8 cellular contexts compared by ENCODE assay signal in genomic region chr20:41329435-41330342, GRCh38. TPM values are rescaled to one million over a fixed set of nuclear protein-coding genes. Genes with fewer than 3 reads are reported as not detected.
DNase-seq lines count a peak whose midpoint lies in the region; ATAC-seq, FAIRE-seq and TF ChIP-seq lines count a peak whose summit lies in the region.

No MANE protein-coding gene starts in this region.

- H3K36me3 Mint-ChIP-seq in CD4-positive, CD25-positive, alpha-beta regulatory T cell, result no peaks in the 10 kb centered on the region

- peaks cover 8 to 14% (median 11%) of the 10 kb centered on the region in 4 donors for H3K4me1 Mint-ChIP-seq in CD4-positive, CD25-positive, alpha-beta regulatory T cell

- peaks cover 6% of the 10 kb centered on the region for H3K4me1 ChIP-seq in CD4-positive, CD25-positive, alpha-beta regulatory T cell (ENCODE audit: control insufficient read depth, insufficient read depth, low read length, poor library complexity, severe bottlenecking)
- H3K4me1 ChIP-seq in HCT116 (ENCODE audit: control insufficient read depth in 1 of 2, insufficient read depth in 2 of 2, low read length in 2 of 2) (peaks cover 7 to 19% of the 10 kb centered on the region in 2 experiments; a peak in 3 of 4 replicates), sigmoid colon (peaks cover 0 to 20% (median 16%) of the 10 kb centered on the region in 4 donors)

- peak overlapping the region in 2 of 4 donors; percentile 28 to 52 for H3K4me3 Mint-ChIP-seq in CD4-positive, CD25-positive, alpha-beta regulatory T cell

- peak in 1 of 4 donors; percentile 78 for TF ChIP-seq EP300 in sigmoid colon (IDR thresholded peaks at IDR 0.05)

- CTCF ChIA-PET in HCT116 (lab: Charles Lee), result interaction anchor here (1.0 to 1.8 kb wide), 4 partner anchors 10 to 339 kb away, joined by 3 to 15 read pairs (median 4); partner anchors contain the start of gene LPIN3

- no peak overlapping the region for H3K27ac ChIP-seq in CD4-positive, CD25-positive, alpha-beta regulatory T cell (ENCODE audit: insufficient read depth, low read length, poor library complexity, severe bottlenecking)
- H3K27ac ChIP-seq in HCT116 (ENCODE audit: low read depth, low read length) (peak overlapping the region; percentile 37; the same call in 1 of the 2 replicates), sigmoid colon (peak overlapping the region; percentile 73 to 88 (median 80))

- DNase-seq in CD4-positive, CD25-positive, alpha-beta regulatory T cell, result peak in 2 of 3 donors; percentile 44 to 75
- DNase-seq in HCT116 (ENCODE audit: low read depth, low spot score) (peak; percentile 26), RCC 7860 (ENCODE audit: low spot score) (peak; percentile 100), glomerular visceral epithelial cell (ENCODE audit: extremely low spot score) (peak; percentile 98), sigmoid colon (peak; percentile 94), NCI-H1105 treated with DMSO at 0.1 percent for 48 hours (lab: John Stamatoyannopoulos, UW) (no peak), NAMALWA (ENCODE audit: low spot score) (no peak)
- peak; percentile 43 for DNase-seq in activated gamma-delta T cell treated with anti-CD3 and anti-CD28 coated beads, Interleukin-2, amount 50 U/mL, for 16 hours (ENCODE audit: low read depth)

- 38 to 62% methylated on average over 14 of the region's 14 CpGs for WGBS in sigmoid colon, 2 donors

- peak overlapping the region; percentile 99 for H2AFZ ChIP-seq in HCT116 (ENCODE audit: low read depth, low read length, poor library complexity, severe bottlenecking)

- BruUV-seq in HCT116 (replicated peaks; lab: Mats Ljungman, UMichigan), result no TSS peak

- H3K9me3 ChIP-seq in CD4-positive, CD25-positive, alpha-beta regulatory T cell (ENCODE audit: control insufficient read depth in 2 of 2, low read length in 2 of 2), result no peaks in the 10 kb centered on the region
- no peaks in the 10 kb centered on the region for H3K9me3 ChIP-seq in HCT116 (ENCODE audit: control insufficient read depth in 1 of 2, insufficient read depth in 1 of 2, low read depth in 1 of 2, low read length in 2 of 2)
- no peaks in the 10 kb centered on the region for H3K9me3 ChIP-seq in sigmoid colon

- no peak overlapping the region for H3K4me3 ChIP-seq in CD4-positive, CD25-positive, alpha-beta regulatory T cell (ENCODE audit: low read depth, low read length)
- H3K4me3 ChIP-seq in HCT116 (replicated peaks in 1 of 2; ENCODE audit: low read depth in 1 of 2, low read length in 2 of 2), result peak overlapping the region in 1 of 2 experiments; percentile 1; a peak in 1 of 4 replicates
- H3K4me3 ChIP-seq in sigmoid colon, result peak overlapping the region in 1 of 4 donors; percentile 8

- POLR2A ChIA-PET in HCT116 (lab: Charles Lee), result no interaction called here

- peak overlapping the region; percentile 59 for H3K4me2 ChIP-seq in HCT116 (ENCODE audit: low read length)

- TF ChIP-seq POLR2A in HCT116 (IDR thresholded peaks at IDR 0.05; ENCODE audit: borderline replicate concordance, extremely low read depth, insufficient read depth, insufficient read length) (peak; percentile 71), sigmoid colon (IDR thresholded peaks at IDR 0.05) (peak in 1 of 2 donors; percentile 9)

- peak overlapping the region; percentile 29; the same call in 1 of the 2 replicates for H3K9ac ChIP-seq in HCT116 (ENCODE audit: low read length)

- no peaks in the 10 kb centered on the region for H3K9me3 Mint-ChIP-seq in CD4-positive, CD25-positive, alpha-beta regulatory T cell

- H3K79me2 ChIP-seq in HCT116 (ENCODE audit: insufficient read depth, low read length), result no peaks in the 10 kb centered on the region

- RAD21 ChIA-PET in HCT116 (lab: Charles Lee; ENCODE audit: low non-redundant PET in 1 of 2, low total read pairs in 2 of 2, uncharacterized antibody in 2 of 2, unreplicated experiment in 2 of 2), result no interaction called here

- H3K9me2 ChIP-seq in HCT116 (ENCODE audit: insufficient read depth), result no peaks in the 10 kb centered on the region

- H4K20me1 ChIP-seq in HCT116 (ENCODE audit: insufficient read depth), result no peaks in the 10 kb centered on the region

- no peaks in the 10 kb centered on the region for H3K27me3 ChIP-seq in CD4-positive, CD25-positive, alpha-beta regulatory T cell (ENCODE audit: control insufficient read depth, insufficient read depth, low read length)
- H3K27me3 ChIP-seq in HCT116 (ENCODE audit: insufficient read depth, low read length) (no peaks in the 10 kb centered on the region), sigmoid colon (no peaks in the 10 kb centered on the region)

- H3K27me3 Mint-ChIP-seq in CD4-positive, CD25-positive, alpha-beta regulatory T cell, result no peaks in the 10 kb centered on the region

- peak overlapping the region; percentile 33 to 81 (median 72) for H3K27ac Mint-ChIP-seq in CD4-positive, CD25-positive, alpha-beta regulatory T cell

- intact Hi-C loops in HCT116 (cut with micrococcal nuclease) (no loop called here), sigmoid colon (cut with DNase I) (no loop called here)

- TF ChIP-seq CTCF in HCT116 (IDR thresholded peaks at IDR 0.05 in 2 of 3, conservative IDR thresholded peaks at IDR 0.05 in 1 of 3; ENCODE audit: borderline replicate concordance in 1 of 3, insufficient read depth in 1 of 3, low read depth in 2 of 3, low read length in 2 of 3) (no peak), sigmoid colon (IDR thresholded peaks at IDR 0.05) (no peak)

- H3K36me3 ChIP-seq in CD4-positive, CD25-positive, alpha-beta regulatory T cell (ENCODE audit: control insufficient read depth, insufficient read depth, low read length), result no peaks in the 10 kb centered on the region
- H3K36me3 ChIP-seq in HCT116 (ENCODE audit: control insufficient read depth in 1 of 2, insufficient read depth in 2 of 2, low read length in 2 of 2) (no peaks in the 10 kb centered on the region), sigmoid colon (no peaks in the 10 kb centered on the region)

- peak; percentile 99 to 100 for ATAC-seq in CD4-positive, CD25-positive, alpha-beta regulatory T cell (ENCODE audit: low read depth in 2 of 2)
- ATAC-seq in HCT116, result peak; percentile 79

- TF ChIP-seq RAD21 in HCT116 (IDR thresholded peaks at IDR 0.05; ENCODE audit: low read depth), result no peak

- peak; percentile 97 for FAIRE-seq in RCC 7860 (lab: Jason Lieb, UNC)

TF ChIP-seq in HCT116, 20 proteins besides CTCF, POLR2A, EP300 and RAD21:
- peak; percentile 39; the same call in 1 of the 2 replicates for TF ChIP-seq FOSL1 (IDR thresholded peaks at IDR 0.05; ENCODE audit: low read depth)
- no peak for TF ChIP-seq REST (IDR thresholded peaks at IDR 0.05; ENCODE audit: low read depth)
- TF ChIP-seq MAX (IDR thresholded peaks at IDR 0.05), result peak; percentile 90
TF ChIP-seq in HCT116: peak in this region for 2.

RNA-seq across cellular contexts. Expression of gene LPIN3, which starts 10.9 kb away (rescaled TPM):
- total RNA-seq in CD4-positive, CD25-positive, alpha-beta regulatory T cell, result 0.35 TPM
- under 1 TPM in 1 of 4 donors, not detected in 3; 0.10 TPM for polyA plus RNA-seq in CD4-positive, CD25-positive, alpha-beta regulatory T cell
- total RNA-seq in HCT116 (2021; ENCODE audit: unreplicated experiment) (18.5 TPM), sigmoid colon (10 to 100 TPM in 3 of 4 donors, 1 to 10 TPM in 1; 6.8 to 32.1 (median 15.8) TPM)
- 18.1 and 19.9 TPM in 2 replicates for polyA plus RNA-seq in HCT116 (2012)
- polyA plus RNA-seq in sigmoid colon, result 10 to 100 TPM in 1 of 3 donors, 1 to 10 TPM in 2; 6.7 to 50.9 (median 7.2) TPM

RNA-seq across cellular contexts. Expression of gene ZHX3, which starts 12.2 kb away (rescaled TPM):
- 8.8 TPM for total RNA-seq in CD4-positive, CD25-positive, alpha-beta regulatory T cell
- polyA plus RNA-seq in CD4-positive, CD25-positive, alpha-beta regulatory T cell, result 1 to 10 TPM in 3 of 4 donors, under 1 TPM in 1; 0.42 to 3.8 (median 2.1) TPM
- total RNA-seq in HCT116 (2021; ENCODE audit: unreplicated experiment), result 13.3 TPM
- 2.9 and 5.0 TPM in 2 replicates for polyA plus RNA-seq in HCT116 (2012)
- 10 to 100 TPM; 39.2 to 69.0 (median 51.1) TPM for total RNA-seq in sigmoid colon
- polyA plus RNA-seq in sigmoid colon, result 10 to 100 TPM in 1 of 3 donors, 1 to 10 TPM in 2; 3.6 to 13.8 (median 4.4) TPM

RNA-seq across cellular contexts. Expression of gene EMILIN3, which starts 36.9 kb away (rescaled TPM):
- not detected for total RNA-seq in CD4-positive, CD25-positive, alpha-beta regulatory T cell
- not detected for polyA plus RNA-seq in CD4-positive, CD25-positive, alpha-beta regulatory T cell
- total RNA-seq in HCT116 (2021; ENCODE audit: unreplicated experiment) (not detected), sigmoid colon (1 to 10 TPM in 3 of 4 donors, under 1 TPM in 1; 0.66 to 4.3 (median 3.2) TPM)
- polyA plus RNA-seq in HCT116 (2012), result 0.06 and 0.16 TPM in 2 replicates
- polyA plus RNA-seq in sigmoid colon, result 1 to 10 TPM in 1 of 3 donors, not detected in 2; 1.0 TPM

Comparison
In these comparisons a context has a peak if more than half of its experiments do, and no peak if none do; other contexts are left out.
1. DNase-seq: peak in CD4-positive, CD25-positive, alpha-beta regulatory T cell (2 of 3), HCT116 (single experiment), RCC 7860 (single experiment), activated gamma-delta T cell treated with anti-CD3 and anti-CD28 coated beads, Interleukin-2, amount 50 U/mL, for 16 hours (single experiment), glomerular visceral epithelial cell (single experiment) and sigmoid colon (single experiment); none in NCI-H1105 treated with DMSO at 0.1 percent for 48 hours (single experiment) and NAMALWA (single experiment).